15 cellular contexts compared by ENCODE assay signal in the genomic region with DNA sequence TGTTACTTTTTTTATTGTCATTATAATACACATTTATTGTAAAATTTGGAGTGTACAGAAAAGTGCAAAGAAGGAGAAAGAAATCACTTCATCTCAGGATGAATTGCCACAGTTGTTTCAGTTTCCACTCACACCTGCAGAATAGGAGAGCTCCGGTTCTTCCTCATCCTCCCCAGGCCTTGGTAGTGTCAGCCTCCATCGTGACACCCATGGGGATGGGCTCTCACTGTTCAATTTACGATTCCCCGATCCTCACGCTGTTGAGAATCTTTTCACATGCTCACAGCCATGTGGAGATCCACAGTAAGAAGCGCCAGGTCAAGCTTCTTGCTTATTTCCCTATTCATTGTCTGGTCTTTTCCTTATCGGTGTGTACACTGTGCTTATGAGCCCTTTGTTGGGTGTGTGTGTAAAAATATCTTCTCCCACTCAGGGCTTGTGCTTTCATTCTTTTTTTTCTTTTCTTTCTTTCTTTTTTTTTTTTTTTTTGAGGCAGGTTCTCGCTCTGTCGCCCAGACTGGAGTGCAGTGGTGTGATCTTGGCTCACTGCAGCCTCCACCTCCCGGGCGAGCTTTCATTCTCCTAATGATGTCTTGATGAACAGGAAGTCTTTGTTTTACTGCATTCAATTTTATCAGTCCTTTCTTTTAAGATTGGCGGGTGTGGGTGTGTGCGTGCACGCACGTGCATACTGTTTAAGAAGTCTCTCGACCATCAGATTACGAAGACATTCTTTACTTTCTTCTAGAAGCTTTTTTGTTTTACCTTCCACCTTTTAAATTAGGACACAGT. TPM values are rescaled to one million over a fixed set of nuclear protein-coding genes. Genes with fewer than 3 reads are reported as not detected.
A peak's percentile ranks its signal among the peaks of the same experiment; 100 is the strongest.
DNase-seq lines count a peak whose midpoint lies in the region; ATAC-seq lines count a peak whose summit lies in the region.
"Had no signal": no experiment of that assay in that cellular context is flagged by ENCODE, and none has a peak within 500 bp of the region (broad histone marks: within the 10 kb centered on the region; RNA-seq: fewer than 3 reads in every experiment).

No MANE protein-coding gene starts in this region.

- peak overlapping the region; percentile 56 for H3K27ac ChIP-seq in BLaER1
- H3K27ac ChIP-seq: cardiac muscle cell, ovary had no signal

- no peaks in the 10 kb centered on the region for H3K9me3 ChIP-seq in BLaER1
- H3K9me3 ChIP-seq: ovary had no signal

- H3K36me3 Mint-ChIP-seq in activated T-cell treated with anti-CD3 and anti-CD28 coated beads, Interleukin-2, amount 50 U/mL, for 4 hours (ENCODE audit: insufficient read depth) = no peaks in the 10 kb centered on the region
- no peaks in the 10 kb centered on the region for H3K36me3 Mint-ChIP-seq in memory B cell

- H3K4me1 Mint-ChIP-seq in activated T-cell treated with anti-CD3 and anti-CD28 coated beads, Interleukin-2, amount 50 U/mL, for 4 hours (ENCODE audit: low read depth) = peaks cover 69% of the 10 kb centered on the region
- H3K4me1 Mint-ChIP-seq in memory B cell = peaks cover 34% of the 10 kb centered on the region

- H3K27me3 ChIP-seq in BLaER1 = no peaks in the 10 kb centered on the region
- H3K27me3 ChIP-seq: cardiac muscle cell, ovary had no signal

- H3K4me3 Mint-ChIP-seq in activated T-cell treated with anti-CD3 and anti-CD28 coated beads, Interleukin-2, amount 50 U/mL, for 4 hours = peak overlapping the region; percentile 73
- H3K4me3 Mint-ChIP-seq in memory B cell = peak overlapping the region; percentile 49

- ATAC-seq in GM18867 (IDR thresholded peaks at IDR 0.05; ENCODE audit: unreplicated experiment) (peak; percentile 25), memory B cell (ENCODE audit: low read depth) (no peak), HG02759 (IDR thresholded peaks at IDR 0.05; ENCODE audit: unreplicated experiment) (no peak), GM19397 (IDR thresholded peaks at IDR 0.05; ENCODE audit: unreplicated experiment) (no peak)
- peak; percentile 16 to 31 for ATAC-seq in activated T-cell treated with anti-CD3 and anti-CD28 coated beads, Interleukin-2, amount 50 U/mL, for 4 hours
- ATAC-seq: esophagus mucosa had no signal

- no peaks in the 10 kb centered on the region for H3K9me3 Mint-ChIP-seq in activated T-cell treated with anti-CD3 and anti-CD28 coated beads, Interleukin-2, amount 50 U/mL, for 4 hours
- H3K9me3 Mint-ChIP-seq in memory B cell = no peaks in the 10 kb centered on the region

- H3K4me3 ChIP-seq in BLaER1 = no peak overlapping the region
- H3K4me3 ChIP-seq: cardiac muscle cell, ovary had no signal

- no peaks in the 10 kb centered on the region for H4K20me1 ChIP-seq in BLaER1

- peak overlapping the region; percentile 36; the same call in 1 of the 2 replicates for H3K9ac ChIP-seq in BLaER1

- no peaks in the 10 kb centered on the region for H3K27me3 Mint-ChIP-seq in activated T-cell treated with anti-CD3 and anti-CD28 coated beads, Interleukin-2, amount 50 U/mL, for 4 hours (ENCODE audit: low read depth)
- H3K27me3 Mint-ChIP-seq in memory B cell = no peaks in the 10 kb centered on the region

- in situ Hi-C loops in KBM-7 (cut with MboI; ENCODE audit: low pct_unique_long_range_greater_than_20kb, low sequenced_read_pairs) = no loop called here

- no peaks in the 10 kb centered on the region for H3K36me3 ChIP-seq in BLaER1
- H3K36me3 ChIP-seq: cardiac muscle cell, ovary had no signal

- H3K4me2 ChIP-seq in BLaER1 = peak overlapping the region; percentile 78

- H3K27ac Mint-ChIP-seq in memory B cell = no peak overlapping the region

- DNase-seq in activated T-cell treated with anti-CD3 and anti-CD28 coated beads, Interleukin-2, amount 50 U/mL, for 4 hours = peak; percentile 30
- DNase-seq in memory B cell (ENCODE audit: low spot score in 2 of 2) (no peak), KBM-7 (no peak), NCI-H2107 (lab: John Stamatoyannopoulos, UW) (no peak)
- DNase-seq: C1 segment of cervical spinal cord, GF-D8, hypothalamus, NCI-H2171, ovary had no signal

- H3K4me1 ChIP-seq in BLaER1 = peaks cover 73% of the 10 kb centered on the region

RNA-seq across cellular contexts. Expression of a gene that starts 21.5 kb away (rescaled TPM):
- 10 to 100 TPM; 14.2 to 24.3 (median 18.5) TPM for total RNA-seq in activated T-cell treated with anti-CD3 and anti-CD28 coated beads, Interleukin-2, amount 50 U/mL, for 4 hours

Comparison
In these comparisons a context has a peak if more than half of its experiments do, and no peak if none do; other contexts are left out.
1. ATAC-seq: peak in GM18867 (single experiment) and activated T-cell treated with anti-CD3 and anti-CD28 coated beads, Interleukin-2, amount 50 U/mL, for 4 hours (2 of 2); none in memory B cell (single experiment), HG02759 (single experiment) and GM19397 (single experiment).